ENCODE assay signal across 6 cellular contexts in the genomic region with DNA sequence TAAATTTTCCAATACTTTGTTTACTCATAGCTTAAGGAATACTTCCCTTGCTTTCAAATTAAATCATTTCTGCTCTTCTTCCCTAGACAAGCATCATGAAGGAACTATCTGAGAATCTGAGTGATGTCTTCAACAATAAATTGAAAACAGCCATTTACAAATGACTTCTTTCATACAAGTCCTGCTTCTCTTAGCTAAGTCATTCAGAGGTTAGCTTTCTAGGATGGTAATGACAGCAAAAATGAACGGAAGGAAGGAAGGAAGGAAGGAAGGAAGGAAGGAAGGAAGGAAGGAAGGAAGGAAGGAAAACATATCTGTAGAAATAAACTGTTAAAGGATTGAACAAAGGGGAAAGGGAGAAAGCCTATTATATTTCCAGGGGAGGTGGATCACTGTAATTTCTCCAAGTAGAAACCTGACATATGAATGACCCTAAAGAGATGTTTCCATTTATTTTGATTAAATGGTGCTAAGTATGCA.
"Had no signal": no experiment of that assay in that cellular context is flagged by ENCODE, and none has a peak within 500 bp of the region (broad histone marks: within the 10 kb centered on the region; RNA-seq: fewer than 3 reads in every experiment).

No MANE protein-coding gene starts in this region.

- H3K9ac ChIP-seq: KMS-11 had no signal

- H3K27ac ChIP-seq: HL-60, KMS-11 had no signal

- H3K4me3 ChIP-seq: K562 had no signal

- DNase-seq: IMR-90, KBM-7, KG1 had no signal
